ENCODE assay signal across 24 cellular contexts in genomic region chr10:114770009-114770408, GRCh38. TPM values are rescaled to one million over a fixed set of nuclear protein-coding genes. Genes with fewer than 3 reads are reported as not detected.
A peak's percentile ranks its signal among the peaks of the same experiment; 100 is the strongest.
DNase-seq lines count a peak whose midpoint lies in the region; ATAC-seq and TF ChIP-seq lines count a peak whose summit lies in the region.
"Had no signal": no experiment of that assay in that cellular context is flagged by ENCODE, and none has a peak within 500 bp of the region (broad histone marks: within the 10 kb centered on the region; RNA-seq: fewer than 3 reads in every experiment).

No MANE protein-coding gene starts in this region.

- H3K27ac ChIP-seq in Panc1 (ENCODE audit: low read length): peak overlapping the region; percentile 91
- H3K27ac ChIP-seq: GM23248, SJCRH30 had no signal

- H3K9me3 ChIP-seq in Panc1 (ENCODE audit: control insufficient read depth, insufficient read depth, low read depth, low read length): no peaks in the 10 kb centered on the region
- H3K9me3 ChIP-seq: Caco-2, SJCRH30 had no signal

- H3K27me3 ChIP-seq in Panc1 (ENCODE audit: control insufficient read depth, insufficient read depth, low read length): no peaks in the 10 kb centered on the region

- no peak overlapping the region for H3K4me3 ChIP-seq in Panc1 (ENCODE audit: low read depth in 2 of 2, low read length in 2 of 2)
- H3K4me3 ChIP-seq: GM23248, SJCRH30 had no signal

- POLR2A ChIA-PET in Panc1 (lab: Charles Lee): no interaction called here

- TF ChIP-seq CTCF in Panc1 (IDR thresholded peaks at IDR 0.05) (no peak), nephron progenitor cell (IDR thresholded peaks at IDR 0.05) (no peak)

- H3K36me3 ChIP-seq in Panc1 (ENCODE audit: control insufficient read depth, insufficient read depth, low read length): no peaks in the 10 kb centered on the region
- H3K36me3 ChIP-seq: SJCRH30 had no signal

- peaks cover 26% of the 10 kb centered on the region for H3K27me3 Mint-ChIP-seq in activated T-cell treated with anti-CD3 and anti-CD28 coated beads, Interleukin-2, amount 50 U/mL, for 4 hours (ENCODE audit: low read depth)
- peaks cover 82% of the 10 kb centered on the region for H3K27me3 Mint-ChIP-seq in nephron progenitor cell (ENCODE audit: low read depth, poor library complexity)

- ATAC-seq in activated T-cell treated with anti-CD3 and anti-CD28 coated beads, Interleukin-2, amount 50 U/mL, for 4 hours: no peak
- ATAC-seq in Panc1 (no peak), left cardiac atrium (no peak), HG02973 (IDR thresholded peaks at IDR 0.05; ENCODE audit: unreplicated experiment) (no peak)
- ATAC-seq: PC-3, Right ventricle myocardium inferior had no signal

- intact Hi-C loops in Panc1 (cut with micrococcal nuclease; ENCODE audit: unreplicated experiment) (no loop called here), left cardiac atrium (cut with DNase I) (no loop called here)

- no peaks in the 10 kb centered on the region for H3K36me3 Mint-ChIP-seq in activated T-cell treated with anti-CD3 and anti-CD28 coated beads, Interleukin-2, amount 50 U/mL, for 4 hours (ENCODE audit: insufficient read depth)
- no peaks in the 10 kb centered on the region for H3K36me3 Mint-ChIP-seq in nephron progenitor cell (ENCODE audit: low read depth)

- in situ Hi-C loops in Panc1 (cut with HindIII; ENCODE audit: low pct_unique_long_range_greater_than_20kb, low sequenced_read_pairs): no loop called here

- CTCF ChIA-PET in Panc1 (lab: Charles Lee): no interaction called here

- peaks cover 9% of the 10 kb centered on the region for H3K4me1 Mint-ChIP-seq in activated T-cell treated with anti-CD3 and anti-CD28 coated beads, Interleukin-2, amount 50 U/mL, for 4 hours (ENCODE audit: low read depth)
- H3K4me1 Mint-ChIP-seq in nephron progenitor cell: peaks cover 4% of the 10 kb centered on the region

- no peak for DNase-seq in activated T-cell treated with anti-CD3 and anti-CD28 coated beads, Interleukin-2, amount 50 U/mL, for 4 hours
- DNase-seq in activated T-cell treated with anti-CD3 and anti-CD28 coated beads, Interleukin-2, amount 50 U/mL, for 48 hours: no peak
- DNase-seq in Panc1 (ENCODE audit: low read depth, low spot score) (no peak), nephron progenitor cell (no peak), left cardiac atrium (no peak), midbrain (lab: John Stamatoyannopoulos, UW) (no peak)
- DNase-seq: 8988T; ACHN; Caco-2; GM23248; H9; KBM-7; NCI-H1048; NCI-H1417; NCI-H1694; NCI-H2029 treated with DMSO at 0.1 percent for 48 hours; NCI-H446 treated with DMSO at 0.1 percent for 48 hours; NCI-H526; NCI-H82; NK-92 treated with Interleukin-12 subunit alpha and Interleukin-12 subunit beta, amount 100 ng/mL, for 24 hours; PC-3; SJCRH30 had no signal

- H3K9me3 Mint-ChIP-seq in activated T-cell treated with anti-CD3 and anti-CD28 coated beads, Interleukin-2, amount 50 U/mL, for 4 hours: no peaks in the 10 kb centered on the region
- no peaks in the 10 kb centered on the region for H3K9me3 Mint-ChIP-seq in nephron progenitor cell
- H3K9me3 Mint-ChIP-seq: H9 had no signal

- BruUV-seq in Panc1 (replicated peaks; lab: Mats Ljungman, UMichigan): no TSS peak

- H3K4me3 Mint-ChIP-seq in activated T-cell treated with anti-CD3 and anti-CD28 coated beads, Interleukin-2, amount 50 U/mL, for 4 hours: peak overlapping the region; percentile 5
- H3K4me3 Mint-ChIP-seq in nephron progenitor cell: peak overlapping the region; percentile 39
- H3K4me3 Mint-ChIP-seq: H9 had no signal

- no peak overlapping the region for H3K27ac Mint-ChIP-seq in nephron progenitor cell
- H3K27ac Mint-ChIP-seq: H9 had no signal

- peaks cover 49% of the 10 kb centered on the region for H3K4me1 ChIP-seq in Panc1 (ENCODE audit: control insufficient read depth, insufficient read depth, low read length)

RNA-seq across cellular contexts. Expression of gene FHIP2A, which starts 51.6 kb away (rescaled TPM):
- total RNA-seq in activated T-cell treated with anti-CD3 and anti-CD28 coated beads, Interleukin-2, amount 50 U/mL, for 4 hours: 10 to 100 TPM; 13.6 to 26.8 (median 14.8) TPM
- total RNA-seq in Panc1 (2021; ENCODE audit: unreplicated experiment): 32.6 TPM
- 13.2 TPM for polyA plus RNA-seq in Panc1 (2012; ENCODE audit: insufficient read length)
- total RNA-seq in left cardiac atrium: 10 to 100 TPM; 19.2 to 25.2 TPM
